ENCODE assay signal across 1 cellular context in the genomic region with DNA sequence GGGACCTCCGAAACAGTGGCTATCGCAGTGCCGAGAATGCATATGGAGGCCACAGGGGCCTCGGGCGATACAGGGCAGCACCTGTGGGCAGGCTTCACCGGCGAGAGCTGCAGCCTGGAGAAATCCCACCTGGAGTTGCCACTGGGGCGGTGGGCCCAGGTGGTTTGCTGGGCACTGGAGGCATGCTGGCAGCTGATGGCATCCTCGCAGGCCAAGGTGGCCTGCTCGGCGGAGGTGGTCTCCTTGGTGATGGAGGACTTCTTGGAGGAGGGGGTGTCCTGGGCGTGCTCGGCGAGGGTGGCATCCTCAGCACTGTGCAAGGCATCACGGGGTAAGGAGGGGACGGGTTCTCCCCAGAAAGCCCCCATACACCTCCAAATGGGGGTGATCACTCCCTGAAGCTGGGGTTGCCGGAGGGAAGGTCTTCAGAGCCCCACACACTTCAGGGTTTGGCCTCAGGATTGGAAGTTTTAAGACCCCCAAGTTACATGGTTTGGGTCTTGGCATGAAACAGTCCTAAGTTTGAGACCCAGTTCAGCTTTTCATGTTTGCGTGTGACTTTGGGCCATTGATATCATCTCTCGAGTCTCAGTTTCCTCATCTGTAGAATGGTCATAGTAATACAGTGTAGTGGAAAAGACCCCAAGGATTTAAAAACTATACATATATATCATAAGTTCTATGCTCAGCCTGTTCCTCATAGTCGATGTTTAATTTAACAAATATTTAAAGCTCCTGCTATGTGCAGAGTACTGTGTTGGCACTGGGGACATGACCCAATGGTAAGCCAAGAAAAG.
TF ChIP-seq lines count a peak whose summit lies in the region.

No MANE protein-coding gene starts in this region.

TF ChIP-seq in K562, 482 proteins besides CTCF, POLR2A, EP300 and RAD21:
- TF ChIP-seq GABPB1 (CRISPR knock-in tag; IDR thresholded peaks at IDR 0.05) (no peak), HCFC1 (IDR thresholded peaks at IDR 0.05; ENCODE audit: low read depth, low read length) (no peak), ZFP36 (IDR thresholded peaks at IDR 0.05; ENCODE audit: low read depth, low read length, partially characterized antibody) (peak; percentile 26), NFIX (CRISPR knock-in tag; IDR thresholded peaks at IDR 0.05; ENCODE audit: low read depth) (no peak), RBM25 (IDR thresholded peaks at IDR 0.05; ENCODE audit: low read depth, low read length, severe bottlenecking) (peak; percentile 71), CCNT2 (IDR thresholded peaks at IDR 0.05; ENCODE audit: borderline replicate concordance, extremely low read depth, insufficient read length, low read depth, low read length) (no peak), TCF7 (IDR thresholded peaks at IDR 0.05; ENCODE audit: borderline replicate concordance) (no peak), ZNF121 (CRISPR knock-in tag; conservative IDR thresholded peaks at IDR 0.05) (peak; percentile 43; the same call in 1 of the 2 replicates), RCOR1 (IDR thresholded peaks at IDR 0.05; ENCODE audit: borderline replicate concordance in 1 of 2, low read depth in 2 of 2, low read length in 2 of 2) (no peak)
- TF ChIP-seq, protein P1, sequence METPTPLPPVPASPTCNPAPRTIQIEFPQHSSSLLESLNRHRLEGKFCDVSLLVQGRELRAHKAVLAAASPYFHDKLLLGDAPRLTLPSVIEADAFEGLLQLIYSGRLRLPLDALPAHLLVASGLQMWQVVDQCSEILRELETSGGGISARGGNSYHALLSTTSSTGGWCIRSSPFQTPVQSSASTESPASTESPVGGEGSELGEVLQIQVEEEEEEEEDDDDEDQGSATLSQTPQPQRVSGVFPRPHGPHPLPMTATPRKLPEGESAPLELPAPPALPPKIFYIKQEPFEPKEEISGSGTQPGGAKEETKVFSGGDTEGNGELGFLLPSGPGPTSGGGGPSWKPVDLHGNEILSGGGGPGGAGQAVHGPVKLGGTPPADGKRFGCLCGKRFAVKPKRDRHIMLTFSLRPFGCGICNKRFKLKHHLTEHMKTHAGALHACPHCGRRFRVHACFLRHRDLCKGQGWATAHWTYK (CRISPR knock-in tag; IDR thresholded peaks at IDR 0.05): no peak
- TF ChIP-seq, protein P2, sequence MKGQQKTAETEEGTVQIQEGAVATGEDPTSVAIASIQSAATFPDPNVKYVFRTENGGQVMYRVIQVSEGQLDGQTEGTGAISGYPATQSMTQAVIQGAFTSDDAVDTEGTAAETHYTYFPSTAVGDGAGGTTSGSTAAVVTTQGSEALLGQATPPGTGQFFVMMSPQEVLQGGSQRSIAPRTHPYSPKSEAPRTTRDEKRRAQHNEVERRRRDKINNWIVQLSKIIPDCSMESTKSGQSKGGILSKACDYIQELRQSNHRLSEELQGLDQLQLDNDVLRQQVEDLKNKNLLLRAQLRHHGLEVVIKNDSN (CRISPR knock-in tag; IDR thresholded peaks at IDR 0.05): no peak
